Comparison of ENCODE assay signal across 19 cellular contexts in genomic region chr13:76638160-76638559, GRCh38.
DNase-seq lines count a peak whose midpoint lies in the region; ATAC-seq and TF ChIP-seq lines count a peak whose summit lies in the region.
"Had no signal": no experiment of that assay in that cellular context is flagged by ENCODE, and none has a peak within 500 bp of the region (broad histone marks: within the 10 kb centered on the region; RNA-seq: fewer than 3 reads in every experiment).

No MANE protein-coding gene starts in this region.

- peaks cover 0 to 31% (median 11%) of the 10 kb centered on the region in 12 donors for H3K4me1 ChIP-seq in heart left ventricle
- H3K4me1 ChIP-seq: HAP-1 had no signal

- no peaks in the 10 kb centered on the region for H3K9me3 ChIP-seq in heart left ventricle
- H3K9me3 ChIP-seq: BE2C, HAP-1 had no signal

- no peaks in the 10 kb centered on the region for H3K36me3 Mint-ChIP-seq in osteocyte (ENCODE audit: unreplicated experiment)
- H3K36me3 Mint-ChIP-seq in stimulated activated naive B cell treated with anti-CD40 and anti-IgM and Interleukin-4, amounts not matched to agents 10 μg/mL and 1 μg/mL and 100 μg/mL, for 72 hours: no peaks in the 10 kb centered on the region

- no peak for TF ChIP-seq CTCF in heart left ventricle (IDR thresholded peaks at IDR 0.05)
- no peak for TF ChIP-seq CTCF in fibroblast of mammary gland (conservative IDR thresholded peaks at IDR 0.05; ENCODE audit: control insufficient read depth, insufficient read depth, low read depth, low read length)
- TF ChIP-seq CTCF in osteocyte (IDR thresholded peaks at IDR 0.05): no peak

- peaks cover 14% of the 10 kb centered on the region for H3K27me3 Mint-ChIP-seq in osteocyte (ENCODE audit: unreplicated experiment)
- no peaks in the 10 kb centered on the region for H3K27me3 Mint-ChIP-seq in stimulated activated naive B cell treated with anti-CD40 and anti-IgM and Interleukin-4, amounts not matched to agents 10 μg/mL and 1 μg/mL and 100 μg/mL, for 72 hours
- H3K27me3 Mint-ChIP-seq: CD4-positive, alpha-beta T cell had no signal

- H3K27me3 ChIP-seq in heart left ventricle: no peaks in the 10 kb centered on the region
- H3K27me3 ChIP-seq: BE2C had no signal

- ATAC-seq in heart left ventricle: peak in 1 of 4 donors; percentile 34
- ATAC-seq in left cardiac atrium: no peak
- ATAC-seq in stimulated activated naive B cell treated with anti-CD40 and anti-IgM and Interleukin-4, amounts not matched to agents 10 μg/mL and 1 μg/mL and 100 μg/mL, for 72 hours (replicated peaks): no peak
- ATAC-seq in GM19455 (IDR thresholded peaks at IDR 0.05; ENCODE audit: unreplicated experiment): no peak

- no peak for TF ChIP-seq POLR2A in heart left ventricle (IDR thresholded peaks at IDR 0.05)

- H3K4me1 Mint-ChIP-seq in osteocyte (ENCODE audit: unreplicated experiment): peaks cover 13% of the 10 kb centered on the region
- H3K4me1 Mint-ChIP-seq in stimulated activated naive B cell treated with anti-CD40 and anti-IgM and Interleukin-4, amounts not matched to agents 10 μg/mL and 1 μg/mL and 100 μg/mL, for 72 hours: no peaks in the 10 kb centered on the region
- H3K4me1 Mint-ChIP-seq: IgD-negative memory B cell had no signal

- H3K36me3 ChIP-seq in heart left ventricle: no peaks in the 10 kb centered on the region
- H3K36me3 ChIP-seq: BE2C, HAP-1 had no signal

- peak in 1 of 5 donors; percentile 12 for DNase-seq in heart left ventricle
- DNase-seq in left cardiac atrium: no peak
- DNase-seq in fibroblast of mammary gland (ENCODE audit: low read depth): peak; percentile 17
- DNase-seq in osteocyte (ENCODE audit: extremely low spot score, unreplicated experiment): no peak
- DNase-seq in stimulated activated naive B cell treated with anti-CD40 and anti-IgM and Interleukin-4, amounts not matched to agents 10 μg/mL and 1 μg/mL and 100 μg/mL, for 72 hours: no peak
- DNase-seq in NOMO-1 treated with DMSO at 0.1 percent for 48 hours (lab: John Stamatoyannopoulos, UW; ENCODE audit: unreplicated experiment): no peak
- no peak for DNase-seq in DMS53 treated with DMSO at 0.1 percent for 48 hours (lab: John Stamatoyannopoulos, UW; ENCODE audit: unreplicated experiment)
- DNase-seq: BE2C; CD4-positive, alpha-beta T cell; DMS53; Kasumi-1; MM.1S; NCI-H1092 treated with DMSO at 0.1 percent for 48 hours; NCI-H2227 treated with DMSO at 0.1 percent for 48 hours had no signal

- peak overlapping the region; percentile 53 for H3K27ac Mint-ChIP-seq in osteocyte (ENCODE audit: unreplicated experiment)
- no peak overlapping the region for H3K27ac Mint-ChIP-seq in stimulated activated naive B cell treated with anti-CD40 and anti-IgM and Interleukin-4, amounts not matched to agents 10 μg/mL and 1 μg/mL and 100 μg/mL, for 72 hours
- H3K27ac Mint-ChIP-seq: CD4-positive, alpha-beta T cell; IgD-negative memory B cell had no signal

- no peak overlapping the region for H3K4me3 ChIP-seq in heart left ventricle
- H3K4me3 ChIP-seq in fibroblast of mammary gland (ENCODE audit: control insufficient read depth, low read depth, low read length): no peak overlapping the region
- H3K4me3 ChIP-seq: HAP-1 had no signal

- peak overlapping the region in 7 of 12 donors; percentile 17 to 55 (median 40) for H3K27ac ChIP-seq in heart left ventricle
- H3K27ac ChIP-seq: 22Rv1, HL-60 had no signal

- WGBS in heart left ventricle, 4 donors: 34 to 51% (median 45%) methylated on average over 2 of the region's 2 CpGs

- no peaks in the 10 kb centered on the region for H3K9me3 Mint-ChIP-seq in osteocyte (ENCODE audit: unreplicated experiment)
- H3K9me3 Mint-ChIP-seq in stimulated activated naive B cell treated with anti-CD40 and anti-IgM and Interleukin-4, amounts not matched to agents 10 μg/mL and 1 μg/mL and 100 μg/mL, for 72 hours: no peaks in the 10 kb centered on the region
- H3K9me3 Mint-ChIP-seq: CD4-positive, alpha-beta T cell had no signal

- intact Hi-C loops in heart left ventricle (cut with DNase I) (no loop called here), left cardiac atrium (cut with DNase I) (no loop called here)

- H3K4me3 Mint-ChIP-seq in osteocyte (ENCODE audit: unreplicated experiment): no peak overlapping the region
- H3K4me3 Mint-ChIP-seq in stimulated activated naive B cell treated with anti-CD40 and anti-IgM and Interleukin-4, amounts not matched to agents 10 μg/mL and 1 μg/mL and 100 μg/mL, for 72 hours: no peak overlapping the region
- H3K4me3 Mint-ChIP-seq: CD4-positive, alpha-beta T cell; IgD-negative memory B cell had no signal
